Comparison of ENCODE assay signal across 9 cellular contexts in the genomic region with DNA sequence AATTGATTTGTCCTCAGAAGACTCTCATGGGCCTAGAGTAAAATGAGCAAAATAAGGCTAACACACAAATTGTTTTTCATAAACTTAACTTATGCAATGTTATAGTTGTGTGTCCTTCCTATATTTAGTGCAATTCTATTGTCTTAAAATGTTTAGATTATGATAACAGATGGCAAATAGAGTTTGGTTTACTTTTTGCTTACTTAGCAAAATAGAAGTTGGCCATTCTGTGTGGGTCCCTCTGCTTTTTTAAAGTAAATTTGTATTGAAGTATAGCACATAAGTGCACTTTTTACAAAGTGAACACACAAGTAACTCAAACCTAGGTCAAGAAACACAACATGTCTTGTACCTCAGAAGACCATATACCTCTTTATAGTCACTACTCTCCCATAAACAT.
"Had no signal": no experiment of that assay in that cellular context is flagged by ENCODE, and none has a peak within 500 bp of the region (broad histone marks: within the 10 kb centered on the region; RNA-seq: fewer than 3 reads in every experiment).

No MANE protein-coding gene starts in this region.

- DNase-seq: GM23248, GOT3, H9, HCEC 1CT, Karpas-422, KBM-7 had no signal

- H3K4me2 ChIP-seq: KMS-11 had no signal

- H3K4me3 ChIP-seq: GM23248 had no signal

- FAIRE-seq: H54, HTR-8/SVneo had no signal

- H3K9ac ChIP-seq: GM23248, KMS-11 had no signal

- H2AFZ ChIP-seq: GM23248 had no signal

- H3K27ac ChIP-seq: GM23248, KMS-11 had no signal
